17 cellular contexts compared by ENCODE assay signal in the genomic region with DNA sequence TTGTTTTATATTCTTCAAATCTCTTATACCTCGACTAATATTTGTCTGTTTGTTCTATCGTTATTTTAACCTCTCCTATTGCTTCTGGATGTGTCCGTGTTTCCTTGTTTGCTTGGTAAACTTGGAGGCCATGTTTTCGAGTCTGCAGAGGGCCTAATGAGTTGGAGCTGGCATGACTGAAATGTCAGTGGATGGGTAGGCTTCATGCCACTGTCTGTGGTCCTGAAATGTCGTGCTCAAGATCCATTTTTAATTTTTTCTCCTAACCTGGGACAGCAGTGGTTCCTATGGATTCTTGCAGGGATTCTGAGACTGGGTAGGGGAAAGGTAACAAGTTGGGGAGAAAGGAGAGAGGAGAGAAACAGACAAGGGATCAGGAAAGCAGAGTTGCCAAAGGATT. TPM values are rescaled to one million over a fixed set of nuclear protein-coding genes. Genes with fewer than 3 reads are reported as not detected.
A peak's percentile ranks its signal among the peaks of the same experiment; 100 is the strongest.
DNase-seq lines count a peak whose midpoint lies in the region; ATAC-seq and TF ChIP-seq lines count a peak whose summit lies in the region.
"Had no signal": no experiment of that assay in that cellular context is flagged by ENCODE, and none has a peak within 500 bp of the region (broad histone marks: within the 10 kb centered on the region; RNA-seq: fewer than 3 reads in every experiment).

No MANE protein-coding gene starts in this region.

- POLR2A ChIA-PET in HEK293 (lab: Yijun Ruan, JAX), result no interaction called here
- POLR2A ChIA-PET in SK-N-SH (lab: Yijun Ruan, JAX), result no interaction called here

- H3K36me3 ChIP-seq in HEK293 (ENCODE audit: control insufficient read depth in 2 of 2, insufficient read depth in 1 of 2, low read length in 2 of 2), result no peaks in the 10 kb centered on the region
- H3K36me3 ChIP-seq in SK-N-SH (replicated peaks in 1 of 2; ENCODE audit: control insufficient read depth in 1 of 2, insufficient read depth in 2 of 2, low read length in 1 of 2), result no peaks in the 10 kb centered on the region
- H3K36me3 ChIP-seq in mesenchymal stem cell (ENCODE audit: control insufficient read depth in 1 of 2, insufficient read depth in 2 of 2, low read depth in 1 of 2, low read length in 2 of 2), result no peaks in the 10 kb centered on the region

- DNase-seq in SK-N-SH, result no peak
- no peak for DNase-seq in chondrocyte (ENCODE audit: low spot score)
- peak; percentile 6 for DNase-seq in mesenchymal stem cell
- DNase-seq in omental fat pad (ENCODE audit: low spot score), result no peak
- no peak for DNase-seq in stimulated activated naive CD8-positive, alpha-beta T cell treated with anti-CD3 and anti-CD28 coated beads, Interleukin-15, Interleukin-2, amounts not matched to agents 100 U/mL and 50 U/mL, for 24 hours
- no peak for DNase-seq in G401 (ENCODE audit: low spot score)
- DNase-seq in activated T-cell treated with anti-CD3 and anti-CD28 coated beads, Interleukin-2, amount 50 U/mL, for 48 hours, result no peak
- DNase-seq: activated CD4-positive, alpha-beta T cell treated with anti-CD3 and anti-CD28 coated beads, Interleukin-2, amount 10 ng/mL, durations not matched to agents 24 days and 14 days; activated CD8-positive, alpha-beta memory T cell treated with anti-CD3 and anti-CD28 coated beads, Interleukin-2, amount 50 U/mL, for 48 hours; activated gamma-delta T cell treated with Interleukin-2 at 50 U/mL for 16 hours; head of caudate nucleus; midbrain; NCI-H774; stimulated activated CD4-positive, alpha-beta T cell treated with anti-CD3 and anti-CD28 coated beads, Interleukin-12 subunit alpha, Interleukin-12 subunit beta, amount 100 ng/mL, for 4 hours; testis had no signal

- no peak overlapping the region for H3K4me3 ChIP-seq in HEK293 (ENCODE audit: low read depth, low read length)
- no peak overlapping the region for H3K4me3 ChIP-seq in SK-N-SH (ENCODE audit: low read depth in 2 of 2, low read length in 1 of 2)
- no peak overlapping the region for H3K4me3 ChIP-seq in mesenchymal stem cell (ENCODE audit: insufficient read depth in 1 of 2, low read depth in 1 of 2, low read length in 2 of 2)
- H3K4me3 ChIP-seq: testis had no signal

- TF ChIP-seq CTCF in HEK293 (tag by site-specific recombination; IDR thresholded peaks at IDR 0.05) (no peak), SK-N-SH (IDR thresholded peaks at IDR 0.05) (no peak), chondrocyte (IDR thresholded peaks at IDR 0.05) (peak; percentile 10), omental fat pad (IDR thresholded peaks at IDR 0.05) (no peak)

- H3K9me3 Mint-ChIP-seq in chondrocyte (ENCODE audit: low read depth), result no peaks in the 10 kb centered on the region

- no peak overlapping the region for H3K18ac ChIP-seq in mesenchymal stem cell (ENCODE audit: low read depth in 1 of 2, low read length in 2 of 2)

- H4K8ac ChIP-seq in mesenchymal stem cell (ENCODE audit: low read length), result no peak overlapping the region

- no peaks in the 10 kb centered on the region for H3K4me1 Mint-ChIP-seq in chondrocyte (ENCODE audit: low read depth)

- H3K4me2 ChIP-seq in SK-N-SH, result no peak overlapping the region
- no peak overlapping the region for H3K4me2 ChIP-seq in mesenchymal stem cell (ENCODE audit: low read length, poor library complexity, severe bottlenecking)

- in situ Hi-C loops in G401 (cut with HindIII; ENCODE audit: low sequenced_read_pairs), result no loop called here

- H3K4ac ChIP-seq in mesenchymal stem cell (ENCODE audit: low read depth in 1 of 2, low read length in 2 of 2), result no peak overlapping the region

- CTCF ChIA-PET in HEK293 (lab: Yijun Ruan, JAX), result interaction anchor here (0.8 to 3.9 kb wide), 8 partner anchors 10 to 543 kb away, joined by 3 to 74 read pairs (median 6); partner anchors contain the start of gene GASK1A
- CTCF ChIA-PET in SK-N-SH (lab: Yijun Ruan, JAX), result interaction anchor here (1.2 to 2.9 kb wide), 11 partner anchors 14 to 583 kb away, joined by 3 to 53 read pairs (median 8); partner anchors contain the start of gene SNRK

- no peak overlapping the region for H2BK12ac ChIP-seq in mesenchymal stem cell (ENCODE audit: low read length in 2 of 2)

- no peaks in the 10 kb centered on the region for H3K9me3 ChIP-seq in HEK293 (ENCODE audit: control insufficient read depth, insufficient read depth, low read depth, low read length)
- H3K9me3 ChIP-seq in SK-N-SH, result no peaks in the 10 kb centered on the region
- H3K9me3 ChIP-seq in mesenchymal stem cell (ENCODE audit: control insufficient read depth, low read length), result no peaks in the 10 kb centered on the region
- H3K9me3 ChIP-seq: testis had no signal

- no peak overlapping the region for H4K91ac ChIP-seq in mesenchymal stem cell (ENCODE audit: low read length)

- no peak overlapping the region for H2BK120ac ChIP-seq in mesenchymal stem cell (ENCODE audit: low read depth, low read length)

- H3K79me1 ChIP-seq in mesenchymal stem cell (replicated peaks; ENCODE audit: low read length, poor library complexity, severe bottlenecking), result no peaks in the 10 kb centered on the region

- no peaks in the 10 kb centered on the region for H4K20me1 ChIP-seq in SK-N-SH (ENCODE audit: insufficient read depth)

- H2AFZ ChIP-seq in SK-N-SH (ENCODE audit: low read depth) (no peak overlapping the region), mesenchymal stem cell (ENCODE audit: low read depth, low read length) (no peak overlapping the region)

- H3F3A ChIP-seq in SK-N-SH (replicated peaks; ENCODE audit: insufficient read depth), result no peaks in the 10 kb centered on the region

- no peak overlapping the region for H2BK15ac ChIP-seq in mesenchymal stem cell (ENCODE audit: low read depth, poor library complexity, severe bottlenecking)

- H3K4me1 ChIP-seq in HEK293 (ENCODE audit: control insufficient read depth, insufficient read depth, low read length), result no peaks in the 10 kb centered on the region
- no peaks in the 10 kb centered on the region for H3K4me1 ChIP-seq in SK-N-SH (ENCODE audit: control insufficient read depth in 1 of 2, insufficient read depth in 2 of 2, low read depth in 1 of 2, low read length in 1 of 2)
- no peaks in the 10 kb centered on the region for H3K4me1 ChIP-seq in mesenchymal stem cell (ENCODE audit: control insufficient read depth, insufficient read depth, low read depth, low read length)
- H3K4me1 ChIP-seq: testis had no signal

- H3K36me3 Mint-ChIP-seq in chondrocyte (ENCODE audit: low read depth), result no peaks in the 10 kb centered on the region

- H3K9ac ChIP-seq in SK-N-SH, result no peak overlapping the region
- no peak overlapping the region for H3K9ac ChIP-seq in mesenchymal stem cell (ENCODE audit: low read length)

- no peak overlapping the region for H3K14ac ChIP-seq in mesenchymal stem cell (ENCODE audit: low read length in 2 of 2)

- H3K27me3 Mint-ChIP-seq in chondrocyte (ENCODE audit: low read depth), result peaks cover 38% of the 10 kb centered on the region

- no peaks in the 10 kb centered on the region for H3K27me3 ChIP-seq in SK-N-SH (ENCODE audit: insufficient read depth)
- H3K27me3 ChIP-seq in mesenchymal stem cell (ENCODE audit: control insufficient read depth in 1 of 2, insufficient read depth in 1 of 2, low read length in 2 of 2), result peaks cover 0 to 5% of the 10 kb centered on the region in 2 experiments
- H3K27me3 ChIP-seq: testis had no signal

- no peak overlapping the region for H3K4me3 Mint-ChIP-seq in chondrocyte (ENCODE audit: unreplicated experiment)
- H3K4me3 Mint-ChIP-seq: activated CD4-positive, alpha-beta T cell treated with anti-CD3 and anti-CD28 coated beads, Interleukin-2, amount 10 ng/mL, durations not matched to agents 24 days and 14 days had no signal

- TF ChIP-seq RAD21 in SK-N-SH (IDR thresholded peaks at IDR 0.05; ENCODE audit: low read length), result no peak

- H3K27ac Mint-ChIP-seq in chondrocyte (ENCODE audit: unreplicated experiment), result no peak overlapping the region
- H3K27ac Mint-ChIP-seq: activated CD4-positive, alpha-beta T cell treated with anti-CD3 and anti-CD28 coated beads, Interleukin-2, amount 10 ng/mL, durations not matched to agents 24 days and 14 days had no signal

- no peak overlapping the region for H2BK5ac ChIP-seq in mesenchymal stem cell (ENCODE audit: low read depth, low read length, poor library complexity, severe bottlenecking)

- TF ChIP-seq EP300 in SK-N-SH (IDR thresholded peaks at IDR 0.05; ENCODE audit: borderline replicate concordance in 1 of 2, low read depth in 1 of 2, low read length in 1 of 2), result no peak

- H2AK5ac ChIP-seq in mesenchymal stem cell (ENCODE audit: low read length, severe bottlenecking), result no peak overlapping the region

- H3K23ac ChIP-seq in mesenchymal stem cell (ENCODE audit: low read length in 2 of 2), result no peak overlapping the region

- ATAC-seq in omental fat pad (ENCODE audit: low FRiP score), result no peak
- no peak for ATAC-seq in stimulated activated naive CD8-positive, alpha-beta T cell treated with anti-CD3 and anti-CD28 coated beads, Interleukin-15, Interleukin-2, amounts not matched to agents 100 U/mL and 50 U/mL, for 24 hours
- ATAC-seq: Panc1 had no signal

- no peak overlapping the region for H3K27ac ChIP-seq in HEK293 (ENCODE audit: extremely low read depth, low read depth, low read length)
- H3K27ac ChIP-seq in SK-N-SH (ENCODE audit: low read depth in 2 of 2, low read length in 1 of 2), result no peak overlapping the region
- H3K27ac ChIP-seq in mesenchymal stem cell (ENCODE audit: low read length, poor library complexity, severe bottlenecking), result no peak overlapping the region
- H3K27ac ChIP-seq: testis had no signal

- H3K9me2 ChIP-seq in SK-N-SH, result no peaks in the 10 kb centered on the region

- H3K79me2 ChIP-seq in SK-N-SH (ENCODE audit: insufficient read depth), result no peaks in the 10 kb centered on the region

- 32% methylated on average over 5 of the region's 5 CpGs for WGBS in SK-N-SH (ENCODE audit: low lambda C conversion rate)
- WGBS in mesenchymal stem cell, result 57% methylated on average over 5 of the region's 5 CpGs

RNA-seq across cellular contexts. Expression of gene GASK1A, which starts 18.8 kb away (rescaled TPM):
- not detected in 2 replicates for polyA plus RNA-seq in SK-N-SH (2012; rRNA removed)
- polyA plus RNA-seq in SK-N-SH (2012; cell fraction: cytosol; rRNA removed), result not detected in 2 replicates
- not detected in 2 replicates for polyA plus RNA-seq in SK-N-SH (2012; cell fraction: nucleus; rRNA removed)
- total RNA-seq in chondrocyte, result 0.17 TPM in 1 of 3 replicates, not detected in the others
- 0.01 TPM for polyA plus RNA-seq in mesenchymal stem cell (2013, experiment 1 of 2)
- not detected for polyA plus RNA-seq in mesenchymal stem cell (2013, experiment 2 of 2)
- total RNA-seq in omental fat pad, result 10 to 100 TPM in 3 of 4 donors, 1 to 10 TPM in 1; 4.9 to 39.9 (median 14.8) TPM
- not detected in 2 replicates for total RNA-seq in G401 (2014; rRNA removed; shearing (Covaris generic))
- total RNA-seq: activated CD4-positive, alpha-beta T cell treated with anti-CD3 and anti-CD28 coated beads, Interleukin-2, amount 10 ng/mL, durations not matched to agents 24 days and 14 days had no signal

RNA-seq across cellular contexts. Expression of gene ZNF662, which starts 54.3 kb away (rescaled TPM):
- 0.30 and 0.44 TPM in 2 replicates for polyA plus RNA-seq in SK-N-SH (2012; rRNA removed)
- 0.18 and 0.28 TPM in 2 replicates for polyA plus RNA-seq in SK-N-SH (2012; cell fraction: cytosol; rRNA removed)
- 1.5 and 1.7 TPM in 2 replicates for polyA plus RNA-seq in SK-N-SH (2012; cell fraction: nucleus; rRNA removed)
- total RNA-seq in chondrocyte (not detected in 3 replicates), omental fat pad (1 to 10 TPM; 3.3 to 9.9 (median 4.3) TPM)
- polyA plus RNA-seq in mesenchymal stem cell (2013, experiment 1 of 2), result not detected
- polyA plus RNA-seq in mesenchymal stem cell (2013, experiment 2 of 2), result not detected
- not detected in 2 replicates for total RNA-seq in G401 (2014; rRNA removed; shearing (Covaris generic))

Comparison
In these comparisons a context has a peak if more than half of its experiments do, and no peak if none do; other contexts are left out.
1. Of the 4 proteins assayed by ChIP-seq in both HEK293 and SK-N-SH: peak only in HEK293: none; only in SK-N-SH: none; in both: REST; in neither: 3.